9 cellular contexts compared by ENCODE assay signal in genomic region chr11:27472398-27473016, GRCh38. TPM values are rescaled to one million over a fixed set of nuclear protein-coding genes. Genes with fewer than 3 reads are reported as not detected.
DNase-seq lines count a peak whose midpoint lies in the region; ATAC-seq, FAIRE-seq and TF ChIP-seq lines count a peak whose summit lies in the region.
"Had no signal": no experiment of that assay in that cellular context is flagged by ENCODE, and none has a peak within 500 bp of the region (broad histone marks: within the 10 kb centered on the region; RNA-seq: fewer than 3 reads in every experiment).

Gene LGR4, minus strand, starts transcription at chr11:27472790. Its CDS starts 488 bp downstream, at chr11:27472302.

- no peaks in the 10 kb centered on the region for H3K36me3 ChIP-seq in spleen

- 1 to 2% (median 1%) methylated on average over 24 to 57 of the region's 57 CpGs for WGBS in spleen, 5 donors

- peaks cover 2 to 53% (median 30%) of the 10 kb centered on the region in 6 donors for H3K4me1 ChIP-seq in spleen

- peak; percentile 81 for FAIRE-seq in islet of Langerhans (lab: Jason Lieb, UNC)

- H3K9me3 ChIP-seq in spleen = no peaks in the 10 kb centered on the region

- peak within 1 kb of the TSS; percentile 57 to 89 (median 86) for H3K27ac ChIP-seq in spleen

- H3K27me3 ChIP-seq in spleen (replicated peaks in 1 of 7) = peaks cover 0 to 19% (median 0%) of the 10 kb centered on the region in 7 donors

- intact Hi-C loops in spleen (cut with DNase I; ENCODE audit: low total_unique reads) = loop anchor here (10.0 kb wide), 1 partner anchor 108 kb away; the partner anchor contains the start of gene CCDC34

- peak in 2 of 3 donors; percentile 6 to 87 for TF ChIP-seq POLR2A in spleen (IDR thresholded peaks at IDR 0.05)

- DNase-seq in 8988T (peak; percentile 82), NCI-H226 (peak; percentile 92), cerebellar cortex (ENCODE audit: low spot score) (peak; percentile 98), spleen (peak; percentile 92)
- DNase-seq: DND-41 had no signal

- no peak for TF ChIP-seq CTCF in spleen (IDR thresholded peaks at IDR 0.05 in 8 of 11, conservative IDR thresholded peaks at IDR 0.05 in 3 of 11)

- peak within 1 kb of the TSS; percentile 69 to 94 (median 80) for H3K4me3 ChIP-seq in spleen

- ATAC-seq in GM18868 (IDR thresholded peaks at IDR 0.05; ENCODE audit: unreplicated experiment) = peak; percentile 82
- peak; percentile 84 for ATAC-seq in HG03135 (IDR thresholded peaks at IDR 0.05; ENCODE audit: unreplicated experiment)
- ATAC-seq in activated CD4-positive, CD25-positive, alpha-beta regulatory T cell treated with anti-CD3 and anti-CD28 coated beads, Interleukin-2, amount 50 U/mL, for 24 hours = peak; percentile 91 to 95

RNA-seq across cellular contexts. Expression of gene LGR4, which starts in this region (rescaled TPM):
- total RNA-seq in spleen = 10 to 100 TPM; 12.3 to 47.2 (median 33.8) TPM
- polyA plus RNA-seq in spleen = 1 to 10 TPM; 1.5 to 5.1 (median 1.5) TPM

Comparison
In these comparisons a context has a peak if more than half of its experiments do, and no peak if none do; other contexts are left out.
1. Peak in every context shown above with its lines: DNase-seq, ATAC-seq, H3K4me3 ChIP-seq and H3K27ac ChIP-seq.